ENCODE assay signal across 1 cellular context in genomic region chr5:150142800-150143724, GRCh38.
TF ChIP-seq lines count a peak whose summit lies in the region.

No MANE protein-coding gene starts in this region.

TF ChIP-seq in WTC11, 78 proteins besides CTCF, POLR2A, EP300 and RAD21 (continued from another document):
- TF ChIP-seq, protein P1, sequence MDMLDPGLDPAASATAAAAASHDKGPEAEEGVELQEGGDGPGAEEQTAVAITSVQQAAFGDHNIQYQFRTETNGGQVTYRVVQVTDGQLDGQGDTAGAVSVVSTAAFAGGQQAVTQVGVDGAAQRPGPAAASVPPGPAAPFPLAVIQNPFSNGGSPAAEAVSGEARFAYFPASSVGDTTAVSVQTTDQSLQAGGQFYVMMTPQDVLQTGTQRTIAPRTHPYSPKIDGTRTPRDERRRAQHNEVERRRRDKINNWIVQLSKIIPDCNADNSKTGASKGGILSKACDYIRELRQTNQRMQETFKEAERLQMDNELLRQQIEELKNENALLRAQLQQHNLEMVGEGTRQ (CRISPR knock-in tag; IDR thresholded peaks at IDR 0.05): peak; percentile 60; the same call in 1 of the 2 replicates
- TF ChIP-seq FOXP1 (CRISPR knock-in tag; IDR thresholded peaks at IDR 0.05; ENCODE audit: borderline replicate concordance) (no peak), RORB (CRISPR knock-in tag; IDR thresholded peaks at IDR 0.05) (no peak), ETV6 (CRISPR knock-in tag; IDR thresholded peaks at IDR 0.05) (no peak), CBFB (CRISPR knock-in tag; IDR thresholded peaks at IDR 0.05; ENCODE audit: low read depth) (no peak), E2F1 (CRISPR knock-in tag; IDR thresholded peaks at IDR 0.05) (no peak)
